In genomic region chr20:54649511-54649962, GRCh38 we compare ENCODE assay signal across 8 cellular contexts.
DNase-seq lines count a peak whose midpoint lies in the region; ATAC-seq and TF ChIP-seq lines count a peak whose summit lies in the region.

No MANE protein-coding gene starts in this region.

- peak; percentile 67 to 74 (median 71) for TF ChIP-seq CTCF in breast epithelium (IDR thresholded peaks at IDR 0.05)

- peak; percentile 68 for ATAC-seq in HG02642 (IDR thresholded peaks at IDR 0.05; ENCODE audit: poor library complexity, unreplicated experiment)
- ATAC-seq in GM19397 (IDR thresholded peaks at IDR 0.05; ENCODE audit: unreplicated experiment), result no peak

- no peaks in the 10 kb centered on the region for H3K4me1 ChIP-seq in breast epithelium

- no peaks in the 10 kb centered on the region for H3K27me3 ChIP-seq in breast epithelium

- DNase-seq in EL (peak; percentile 55), NCI-H2107 treated with DMSO at 0.1 percent for 48 hours (lab: John Stamatoyannopoulos, UW; ENCODE audit: unreplicated experiment) (peak; percentile 37), UCSD-AML1 (lab: John Stamatoyannopoulos, UW; ENCODE audit: unreplicated experiment) (peak; percentile 56), breast epithelium (ENCODE audit: low spot score in 2 of 2) (peak; percentile 58 to 83), islet precursor cell (peak; percentile 90)
- DNase-seq in stimulated activated CD4-positive, alpha-beta T cell treated with anti-CD3 and anti-CD28 coated beads, Interleukin-1b, Interleukin-23, amount 100 ng/mL, for 1 hour (ENCODE audit: low read depth in 2 of 2), result peak; percentile 4 to 43

- no peak overlapping the region for H3K4me3 ChIP-seq in breast epithelium

- intact Hi-C loops in breast epithelium (cut with DNase I; ENCODE audit: low total_unique reads), result no loop called here

- H3K36me3 ChIP-seq in breast epithelium, result no peaks in the 10 kb centered on the region

- H3K9me3 ChIP-seq in breast epithelium, result no peaks in the 10 kb centered on the region

- no peak overlapping the region for H3K27ac ChIP-seq in breast epithelium

- TF ChIP-seq POLR2A in breast epithelium (IDR thresholded peaks at IDR 0.05), result no peak

Comparison
In these comparisons a context has a peak if more than half of its experiments do, and no peak if none do; other contexts are left out.
1. DNase-seq: peak in every context shown above with its lines; median percentile 90 in islet precursor cell; 70 in breast epithelium; 56 in UCSD-AML1; 55 in EL; 37 in NCI-H2107 treated with DMSO at 0.1 percent for 48 hours; 24 in stimulated activated CD4-positive, alpha-beta T cell treated with anti-CD3 and anti-CD28 coated beads, Interleukin-1b, Interleukin-23, amount 100 ng/mL, for 1 hour.